34 cellular contexts compared by ENCODE assay signal in genomic region chr18:14769381-14769780, GRCh38. TPM values are rescaled to one million over a fixed set of nuclear protein-coding genes. Genes with fewer than 3 reads are reported as not detected.
"Had no signal": no experiment of that assay in that cellular context is flagged by ENCODE, and none has a peak within 500 bp of the region (broad histone marks: within the 10 kb centered on the region; RNA-seq: fewer than 3 reads in every experiment).

No MANE protein-coding gene starts in this region.

- H3K4me2 ChIP-seq: PC-9 had no signal

- H3K27ac Mint-ChIP-seq: activated B cell treated with CpG ODN at 0.5 μM for 24 hours; activated CD4-positive, alpha-beta memory T cell treated with anti-CD3 and anti-CD28 coated beads for 36 hours; activated naive CD8-positive, alpha-beta T cell treated with anti-CD3 and anti-CD28 coated beads for 36 hours; activated T-helper 17 cell treated with anti-CD3 and anti-CD28 coated beads, Interleukin-2, amount 50 U/mL, for 72 hours had no signal

- H3K27me3 ChIP-seq: brain microvascular endothelial cell had no signal

- H2AFZ ChIP-seq: PC-9 had no signal

- H3K4me1 Mint-ChIP-seq: activated B cell treated with CpG ODN at 0.5 μM for 24 hours; activated T-helper 17 cell treated with anti-CD3 and anti-CD28 coated beads, Interleukin-2, amount 50 U/mL, for 72 hours had no signal

- H3K27me3 Mint-ChIP-seq: activated B cell treated with CpG ODN at 0.5 μM for 24 hours; activated naive CD8-positive, alpha-beta T cell treated with anti-CD3 and anti-CD28 coated beads for 36 hours; activated T-helper 17 cell treated with anti-CD3 and anti-CD28 coated beads, Interleukin-2, amount 50 U/mL, for 72 hours had no signal

- ATAC-seq: activated T-helper 17 cell treated with anti-CD3 and anti-CD28 coated beads, Interleukin-2, amount 50 U/mL, for 72 hours had no signal

- DNase-seq: activated B cell treated with CpG ODN at 0.5 μM for 24 hours; activated CD4-positive, alpha-beta memory T cell treated with anti-CD3 and anti-CD28 coated beads for 36 hours; activated CD4-positive, alpha-beta T cell treated with anti-CD3 and anti-CD28 coated beads for 4 hours; activated CD4-positive, alpha-beta T cell treated with anti-CD3 and anti-CD28 coated beads, Interleukin-2, amount 50 U/mL, for 1 hour; activated CD4-positive, CD25-positive, alpha-beta regulatory T cell treated with anti-CD3 and anti-CD28 coated beads, Interleukin-2, amount 50 U/mL, for 72 hours; activated CD8-positive, alpha-beta memory T cell treated with anti-CD3 and anti-CD28 coated beads, Interleukin-2, amount 50 U/mL, for 4 hours; activated effector memory CD4-positive, alpha-beta T cell treated with anti-CD3 and anti-CD28 coated beads, Interleukin-2, amount 50 U/mL, for 16 hours; activated naive CD4-positive, alpha-beta T cell; activated naive CD4-positive, alpha-beta T cell treated with anti-CD3 and anti-CD28 coated beads, Interleukin-2, amount 50 U/mL, for 16 hours; activated naive CD8-positive, alpha-beta T cell treated with anti-CD3 and anti-CD28 coated beads for 36 hours; activated T-cell treated with anti-CD3 and anti-CD28 coated beads for 4 hours; activated T-cell treated with anti-CD3 and anti-CD28 coated beads, Interleukin-2, amount 50 U/mL, for 48 hours; amniotic stem cell; aorta; brain microvascular endothelial cell; central memory CD4-positive, alpha-beta T cell; Kasumi-1; MM.1S; MV-4-11; NCI-H1092; NCI-H1436 treated with DMSO at 0.1 percent for 48 hours; NCI-H1694 treated with DMSO at 0.1 percent for 48 hours; NCI-H2029; NCI-H345; NCI-H510A; NCI-H69; PC-9; Right ventricle myocardium superior; SW 1271; T-helper 1 cell; T-helper 2 cell; T-helper 9 cell had no signal

- H3K4me3 ChIP-seq: PC-9 had no signal

- H3K36me3 Mint-ChIP-seq: activated CD4-positive, alpha-beta memory T cell treated with anti-CD3 and anti-CD28 coated beads for 36 hours; activated naive CD8-positive, alpha-beta T cell treated with anti-CD3 and anti-CD28 coated beads for 36 hours had no signal

- H3K36me3 ChIP-seq: brain microvascular endothelial cell had no signal

- H3K4me3 Mint-ChIP-seq: activated B cell treated with CpG ODN at 0.5 μM for 24 hours; activated CD4-positive, alpha-beta memory T cell treated with anti-CD3 and anti-CD28 coated beads for 36 hours; activated naive CD8-positive, alpha-beta T cell treated with anti-CD3 and anti-CD28 coated beads for 36 hours; activated T-helper 17 cell treated with anti-CD3 and anti-CD28 coated beads, Interleukin-2, amount 50 U/mL, for 72 hours had no signal

- H3K27ac ChIP-seq: brain microvascular endothelial cell, PC-9, VCaP had no signal

- H3K9me3 Mint-ChIP-seq: activated CD4-positive, alpha-beta memory T cell treated with anti-CD3 and anti-CD28 coated beads for 36 hours; activated naive CD8-positive, alpha-beta T cell treated with anti-CD3 and anti-CD28 coated beads for 36 hours; activated T-helper 17 cell treated with anti-CD3 and anti-CD28 coated beads, Interleukin-2, amount 50 U/mL, for 72 hours had no signal

RNA-seq across cellular contexts. Expression of gene ANKRD30B, which starts 21.4 kb away (rescaled TPM):
- total RNA-seq: activated B cell treated with CpG ODN at 0.5 μM for 24 hours; activated CD4-positive, alpha-beta memory T cell treated with anti-CD3 and anti-CD28 coated beads for 36 hours; activated naive CD8-positive, alpha-beta T cell treated with anti-CD3 and anti-CD28 coated beads for 36 hours; activated T-helper 17 cell treated with anti-CD3 and anti-CD28 coated beads, Interleukin-2, amount 50 U/mL, for 72 hours; aorta; PC-9; Right ventricle myocardium superior had no signal
